ENCODE assay signal across 1 cellular context in genomic region chr9:37001461-37001860, GRCh38.
TF ChIP-seq lines count a peak whose summit lies in the region.

No MANE protein-coding gene starts in this region.

TF ChIP-seq in HEK293T, 16 proteins besides CTCF, POLR2A, EP300 and RAD21 (continued from another document):
- TF ChIP-seq CTBP1 (IDR thresholded peaks at IDR 0.05; ENCODE audit: borderline replicate concordance) (no peak), ELF4 (IDR thresholded peaks at IDR 0.05) (no peak)
TF ChIP-seq in HEK293T: peak in this region for 0.
